ENCODE assay signal across 8 cellular contexts in genomic region chr4:105473340-105474109, GRCh38. TPM values are rescaled to one million over a fixed set of nuclear protein-coding genes. Genes with fewer than 3 reads are reported as not detected.
DNase-seq lines count a peak whose midpoint lies in the region; ATAC-seq and TF ChIP-seq lines count a peak whose summit lies in the region.

TSS of gene PPA2 (minus strand) at chr4:105474062. CDS start at chr4:105474050, 12 bp downstream.

- H3K36me3 Mint-ChIP-seq in activated CD4-positive, alpha-beta memory T cell treated with anti-CD3 and anti-CD28 coated beads, Interleukin-2, amount 10 ng/mL, durations not matched to agents 7 days and 5 days (ENCODE audit: low read depth), result peaks cover 11% of the 10 kb centered on the region

- H3K4me3 ChIP-seq in dorsolateral prefrontal cortex, result peak within 1 kb of the TSS; percentile 70 to 98 (median 89)
- H3K4me3 ChIP-seq in lower leg skin (ENCODE audit: low read depth, poor library complexity, severe bottlenecking), result peak within 1 kb of the TSS; percentile 91

- POLR2A ChIA-PET in activated CD4-positive, alpha-beta memory T cell treated with anti-CD3 and anti-CD28 coated beads, Interleukin-2, amount 10 ng/mL, durations not matched to agents 7 days and 5 days (lab: Charles Lee), result interaction anchor here (0.8 to 2.5 kb wide), 15 partner anchors 8 to 595 kb away, joined by 3 to 44 read pairs (median 8); partner anchors contain the start of genes GSTCD, INTS12 and TET2

- peaks cover 7% of the 10 kb centered on the region for H3K27me3 Mint-ChIP-seq in activated CD4-positive, alpha-beta memory T cell treated with anti-CD3 and anti-CD28 coated beads, Interleukin-2, amount 10 ng/mL, durations not matched to agents 7 days and 5 days

- H3K27ac Mint-ChIP-seq in activated CD4-positive, alpha-beta memory T cell treated with anti-CD3 and anti-CD28 coated beads, Interleukin-2, amount 10 ng/mL, durations not matched to agents 7 days and 5 days, result peak within 1 kb of the TSS; percentile 93

- H3K9me3 Mint-ChIP-seq in activated CD4-positive, alpha-beta memory T cell treated with anti-CD3 and anti-CD28 coated beads, Interleukin-2, amount 10 ng/mL, durations not matched to agents 7 days and 5 days, result no peaks in the 10 kb centered on the region

- CTCF ChIA-PET in activated CD4-positive, alpha-beta memory T cell treated with anti-CD3 and anti-CD28 coated beads, Interleukin-2, amount 10 ng/mL, durations not matched to agents 7 days and 5 days (lab: Charles Lee), result interaction anchor here (0.7 to 2.9 kb wide), 32 partner anchors 9 to 612 kb away, joined by 3 to 22 read pairs (median 5); partner anchors contain the start of gene TET2

- H3K27ac ChIP-seq in dorsolateral prefrontal cortex, result peak within 1 kb of the TSS; percentile 47 to 99 (median 97)

- H3K27me3 ChIP-seq in dorsolateral prefrontal cortex, result no peaks in the 10 kb centered on the region

- H3K4me1 Mint-ChIP-seq in activated CD4-positive, alpha-beta memory T cell treated with anti-CD3 and anti-CD28 coated beads, Interleukin-2, amount 10 ng/mL, durations not matched to agents 7 days and 5 days, result peaks cover 28% of the 10 kb centered on the region

- peak within 1 kb of the TSS; percentile 97 for H3K4me3 Mint-ChIP-seq in activated CD4-positive, alpha-beta memory T cell treated with anti-CD3 and anti-CD28 coated beads, Interleukin-2, amount 10 ng/mL, durations not matched to agents 7 days and 5 days

- peak in 1 of 2 donors; percentile 24 for TF ChIP-seq POLR2A in lower leg skin (IDR thresholded peaks at IDR 0.05)

- peak; percentile 85 for ATAC-seq in HG03457 (IDR thresholded peaks at IDR 0.05; ENCODE audit: unreplicated experiment)

- TF ChIP-seq CTCF in dorsolateral prefrontal cortex (IDR thresholded peaks at IDR 0.05 in 54 of 56, conservative IDR thresholded peaks at IDR 0.05 in 2 of 56; ENCODE audit: low read depth in 1 of 56, partially characterized antibody in 56 of 56) (peak in 8 of 56 donors; percentile 0 to 91 (median 84)), lower leg skin (IDR thresholded peaks at IDR 0.05) (no peak)

- intact Hi-C loops in dorsolateral prefrontal cortex (cut with DNase I) (loop anchor here (2.0 to 10.0 kb wide), 6 partner anchors 226 to 1476 kb away; partner anchors contain the start of genes GSTCD (in 2 of the 2), INTS12 (in 2 of the 2) and TET2 (in 2 of the 2)), lower leg skin (cut with DNase I; ENCODE audit: low total_unique reads) (loop anchor here (10.0 kb wide), 1 partner anchor 329 kb away; the partner anchor contains the start of gene TET2)

- peak; percentile 34 to 90 (median 80) for DNase-seq in C1 segment of cervical spinal cord (lab: John Stamatoyannopoulos, UW)
- DNase-seq in GM19240 (ENCODE audit: insufficient read length, low spot score), result peak; percentile 61
- peak; percentile 89 for DNase-seq in NCI-H82 (lab: John Stamatoyannopoulos, UW)
- peak; percentile 84 for DNase-seq in activated CD4-positive, alpha-beta memory T cell treated with anti-CD3 and anti-CD28 coated beads, Interleukin-2, amount 10 ng/mL, durations not matched to agents 7 days and 5 days
- peak; percentile 66 to 90 (median 86) for DNase-seq in dorsolateral prefrontal cortex
- DNase-seq in lower leg skin (ENCODE audit: low spot score in 2 of 2), result peak; percentile 90 to 97
- peak; percentile 67 to 70 for DNase-seq in stimulated activated CD4-positive, alpha-beta T cell treated with anti-CD3 and anti-CD28 coated beads, Interleukin-4, amount 100 ng/mL, for 4 hours

- WGBS in lower leg skin, 2 donors, result 0 to 1% methylated on average over 20 to 56 of the region's 73 CpGs

RNA-seq across cellular contexts. Expression of gene PPA2, which starts in this region (rescaled TPM):
- 10 to 100 TPM; 54.6 to 61.0 TPM for total RNA-seq in activated CD4-positive, alpha-beta memory T cell treated with anti-CD3 and anti-CD28 coated beads, Interleukin-2, amount 10 ng/mL, durations not matched to agents 7 days and 5 days
- total RNA-seq in dorsolateral prefrontal cortex (10 to 100 TPM; 45.7 to 98.2 (median 70.4) TPM), lower leg skin (100 to 1,000 TPM in 2 of 4 donors, 10 to 100 TPM in 2; 84.6 to 174 (median 95.3) TPM)

Comparison
In these comparisons a context has a peak if more than half of its experiments do, and no peak if none do; other contexts are left out.
1. Peak in every context shown above with its lines: DNase-seq, ATAC-seq, H3K4me3 ChIP-seq and H3K27ac ChIP-seq.